Comparison of ENCODE assay signal across 13 cellular contexts in genomic region chr13:76874466-76874865, GRCh38. TPM values are rescaled to one million over a fixed set of nuclear protein-coding genes. Genes with fewer than 3 reads are reported as not detected.
DNase-seq lines count a peak whose midpoint lies in the region; ATAC-seq, FAIRE-seq and TF ChIP-seq lines count a peak whose summit lies in the region.
"Had no signal": no experiment of that assay in that cellular context is flagged by ENCODE, and none has a peak within 500 bp of the region (broad histone marks: within the 10 kb centered on the region; RNA-seq: fewer than 3 reads in every experiment).

No MANE protein-coding gene starts in this region.

- no peak overlapping the region for H3K4me2 ChIP-seq in trophoblast cell (ENCODE audit: low read length)
- no peak overlapping the region for H3K4me2 ChIP-seq in neural progenitor cell
- H3K4me2 ChIP-seq in HepG2 (ENCODE audit: low read depth, low read length): no peak overlapping the region

- POLR2A ChIA-PET in HepG2 (lab: Yijun Ruan, JAX): no interaction called here

- no peak overlapping the region for H3K27ac Mint-ChIP-seq in neural progenitor cell
- H3K27ac Mint-ChIP-seq: CD8-positive, alpha-beta T cell; T-helper 1 cell treated with Interleukin-12 subunit alpha and Interleukin-12 subunit beta and Interleukin-4 antibody, amounts not matched to agents 30 μg/mL and 1 μg/mL, for 36 hours had no signal

- no TSS peak for BruUV-seq in HepG2 (replicated peaks; lab: Mats Ljungman, UMichigan)

- TF ChIP-seq EP300 in HepG2 (IDR thresholded peaks at IDR 0.05; ENCODE audit: low read depth in 2 of 2, low read length in 2 of 2): no peak
- no peak for TF ChIP-seq EP300 in HepG2 (CRISPR knock-in tag; IDR thresholded peaks at IDR 0.05; ENCODE audit: borderline replicate concordance)

- intact Hi-C loops in HepG2 (cut with micrococcal nuclease; ENCODE audit: unreplicated experiment): no loop called here

- ATAC-seq in GM18873 (IDR thresholded peaks at IDR 0.05; ENCODE audit: low FRiP score, unreplicated experiment): peak; percentile 68
- peak; percentile 65 for ATAC-seq in HG02588 (IDR thresholded peaks at IDR 0.05; ENCODE audit: unreplicated experiment)
- peak; percentile 64 for ATAC-seq in HG03460 (IDR thresholded peaks at IDR 0.05; ENCODE audit: unreplicated experiment)
- ATAC-seq in HepG2: no peak
- ATAC-seq: CD8-positive, alpha-beta T cell had no signal

- H3K4me3 ChIP-seq in trophoblast cell (ENCODE audit: low read depth, low read length): no peak overlapping the region
- H3K4me3 ChIP-seq in neural progenitor cell: no peak overlapping the region
- H3K4me3 ChIP-seq in HepG2 (replicated peaks in 1 of 3; ENCODE audit: insufficient read depth in 1 of 3, low read depth in 2 of 3, low read length in 3 of 3): no peak overlapping the region
- H3K4me3 ChIP-seq: upper lobe of left lung had no signal

- H3K9ac ChIP-seq in trophoblast cell (ENCODE audit: low read length) (no peak overlapping the region), neural progenitor cell (no peak overlapping the region), HepG2 (ENCODE audit: insufficient read depth, low read depth, low read length) (no peak overlapping the region)

- H3K79me2 ChIP-seq in trophoblast cell (ENCODE audit: control insufficient read depth, insufficient read depth, low read length, poor library complexity) (no peaks in the 10 kb centered on the region), neural progenitor cell (ENCODE audit: low read depth) (no peaks in the 10 kb centered on the region), HepG2 (ENCODE audit: insufficient read depth, low read length) (no peaks in the 10 kb centered on the region)

- no peak for TF ChIP-seq RAD21 in HepG2 (CRISPR knock-in tag; IDR thresholded peaks at IDR 0.05)

- H3K14ac ChIP-seq in trophoblast cell (ENCODE audit: low read length): no peak overlapping the region

- H4K20me1 ChIP-seq in neural progenitor cell (ENCODE audit: low read depth) (no peaks in the 10 kb centered on the region), HepG2 (ENCODE audit: insufficient read depth, low read length) (no peaks in the 10 kb centered on the region)

- in situ Hi-C loops in HepG2 (cut with HindIII; ENCODE audit: extremely low pct_ligation_motif_present, low pct_unique_long_range_greater_than_20kb): no loop called here

- no peak overlapping the region for H3K4me3 Mint-ChIP-seq in neural progenitor cell
- H3K4me3 Mint-ChIP-seq: CD8-positive, alpha-beta T cell; T-helper 1 cell treated with Interleukin-12 subunit alpha and Interleukin-12 subunit beta and Interleukin-4 antibody, amounts not matched to agents 30 μg/mL and 1 μg/mL, for 36 hours had no signal

- no peaks in the 10 kb centered on the region for H3K27me3 ChIP-seq in trophoblast cell (ENCODE audit: insufficient read depth, low read length)
- no peaks in the 10 kb centered on the region for H3K27me3 ChIP-seq in neural progenitor cell
- H3K27me3 ChIP-seq in HepG2 (ENCODE audit: control insufficient read depth in 1 of 2, insufficient read depth in 2 of 2, low read length in 2 of 2): peaks cover 0 to 19% of the 10 kb centered on the region in 2 experiments; a peak in 3 of 5 replicates
- H3K27me3 ChIP-seq: upper lobe of left lung had no signal

- CTCF ChIA-PET in HepG2 (lab: Yijun Ruan, JAX; ENCODE audit: low intra/inter-chr PET ratio, low total read pairs): no interaction called here

- H3K36me3 Mint-ChIP-seq in neural progenitor cell: no peaks in the 10 kb centered on the region
- H3K36me3 Mint-ChIP-seq: CD8-positive, alpha-beta T cell had no signal

- H3K9me3 ChIP-seq in trophoblast cell (ENCODE audit: insufficient read depth, low read depth, low read length): no peaks in the 10 kb centered on the region
- H3K9me3 ChIP-seq in neural progenitor cell (ENCODE audit: low read depth): no peaks in the 10 kb centered on the region
- H3K9me3 ChIP-seq in HepG2 (ENCODE audit: low read length): no peaks in the 10 kb centered on the region
- H3K9me3 ChIP-seq: upper lobe of left lung had no signal

- TF ChIP-seq CTCF in neural progenitor cell (IDR thresholded peaks at IDR 0.05): no peak
- no peak for TF ChIP-seq CTCF in HepG2 (CRISPR knock-in tag; IDR thresholded peaks at IDR 0.05)

- H3K4me1 ChIP-seq in trophoblast cell (ENCODE audit: control insufficient read depth in 1 of 2, insufficient read depth in 2 of 2, low read length in 2 of 2): no peaks in the 10 kb centered on the region
- H3K4me1 ChIP-seq in neural progenitor cell: no peaks in the 10 kb centered on the region
- no peaks in the 10 kb centered on the region for H3K4me1 ChIP-seq in HepG2 (ENCODE audit: insufficient read depth, low read length)

- no peak overlapping the region for H2BK5ac ChIP-seq in trophoblast cell (ENCODE audit: low read depth, low read length, poor library complexity)

- FAIRE-seq in HepG2 (lab: Jason Lieb, UNC): no peak
- FAIRE-seq: keratinocyte had no signal

- H3K36me3 ChIP-seq in trophoblast cell (ENCODE audit: control insufficient read depth in 1 of 2, insufficient read depth in 2 of 2, low read length in 2 of 2) (no peaks in the 10 kb centered on the region), neural progenitor cell (no peaks in the 10 kb centered on the region), HepG2 (replicated peaks in 1 of 2; ENCODE audit: control insufficient read depth in 1 of 2, insufficient read depth in 2 of 2, low read length in 2 of 2) (no peaks in the 10 kb centered on the region)
- H3K36me3 ChIP-seq: upper lobe of left lung had no signal

- no peak overlapping the region for H4K12ac ChIP-seq in trophoblast cell (ENCODE audit: low read depth, low read length)

- no peak overlapping the region for H3K4ac ChIP-seq in trophoblast cell (ENCODE audit: low read depth, low read length)

- no peak overlapping the region for H3K18ac ChIP-seq in trophoblast cell (ENCODE audit: low read length)

- H4K91ac ChIP-seq in trophoblast cell (ENCODE audit: low read depth, low read length): no peak overlapping the region

- no CpG with 5 or more reads among the region's 2 CpGs for WGBS in trophoblast cell (ENCODE audit: extremely low coverage, insufficient coverage, insufficient read length)
- WGBS in HepG2 (ENCODE audit: low lambda C conversion rate): 19% methylated on average over 2 of the region's 2 CpGs

- H3K23ac ChIP-seq in trophoblast cell (ENCODE audit: low read length): no peak overlapping the region

- no peaks in the 10 kb centered on the region for H3F3A ChIP-seq in neural progenitor cell (ENCODE audit: low read depth)

- no peak overlapping the region for H2AK5ac ChIP-seq in trophoblast cell (ENCODE audit: low read length)

- no peak overlapping the region for H4K8ac ChIP-seq in trophoblast cell (ENCODE audit: low read depth, low read length)

- H3K27ac ChIP-seq in trophoblast cell (ENCODE audit: low read depth, low read length) (no peak overlapping the region), neural progenitor cell (no peak overlapping the region), HepG2 (ENCODE audit: extremely low read length, insufficient read depth, low read length) (no peak overlapping the region)
- H3K27ac ChIP-seq: upper lobe of left lung had no signal

- peak overlapping the region; percentile 40 for H2BK12ac ChIP-seq in trophoblast cell (ENCODE audit: low read length)

- DNase-seq in trophoblast cell: no peak
- no peak for DNase-seq in stimulated activated CD4-positive, alpha-beta T cell treated with anti-CD3 and anti-CD28 coated beads, Interleukin-12 subunit alpha, Interleukin-12 subunit beta, amount 100 ng/mL, for 4 hours
- DNase-seq in neural progenitor cell (ENCODE audit: low spot score): no peak
- no peak for DNase-seq in HepG2 (ENCODE audit: low spot score)
- DNase-seq in NCI-H2196 treated with DMSO at 0.1 percent for 48 hours (lab: John Stamatoyannopoulos, UW; ENCODE audit: unreplicated experiment): no peak
- DNase-seq: CD8-positive, alpha-beta T cell; stimulated activated CD4-positive, alpha-beta T cell treated with anti-CD3 and anti-CD28 coated beads, Interleukin-4, amount 100 ng/mL, for 1 hour; upper lobe of left lung had no signal

- H3K4me1 Mint-ChIP-seq in neural progenitor cell: no peaks in the 10 kb centered on the region

- no peaks in the 10 kb centered on the region for H3K27me3 Mint-ChIP-seq in neural progenitor cell (ENCODE audit: insufficient read depth, low read depth)

- no peaks in the 10 kb centered on the region for H3K79me1 ChIP-seq in trophoblast cell (ENCODE audit: low read length)

- H3K9me3 Mint-ChIP-seq in neural progenitor cell: no peaks in the 10 kb centered on the region
- H3K9me3 Mint-ChIP-seq: CD8-positive, alpha-beta T cell; T-helper 1 cell treated with Interleukin-12 subunit alpha and Interleukin-12 subunit beta and Interleukin-4 antibody, amounts not matched to agents 30 μg/mL and 1 μg/mL, for 36 hours had no signal

- H2BK120ac ChIP-seq in trophoblast cell (ENCODE audit: insufficient read depth, low read length, poor library complexity): no peak overlapping the region

- TF ChIP-seq POLR2A in HepG2 (IDR thresholded peaks at IDR 0.05; ENCODE audit: insufficient read depth in 1 of 2, low read depth in 2 of 2, low read length in 2 of 2): no peak

- no peak overlapping the region for H2AFZ ChIP-seq in trophoblast cell (ENCODE audit: insufficient read depth, low read length, poor library complexity)
- H2AFZ ChIP-seq in neural progenitor cell (replicated peaks): no peak overlapping the region
- no peak overlapping the region for H2AFZ ChIP-seq in HepG2 (ENCODE audit: low read length)

RNA-seq across cellular contexts. Expression of gene KCTD12, which starts 11.7 kb away (rescaled TPM):
- polyA plus RNA-seq in trophoblast cell (2013): 52.2 and 52.5 TPM in 2 replicates
- 1.9 TPM in 2 replicates for total RNA-seq in neural progenitor cell (ENCODE audit: low replicate concordance)
- total RNA-seq in HepG2 (2016; rRNA removed; fragmentation: Illumina TruSeq; extraction: Trizol): not detected in 2 replicates
- not detected in 2 replicates for total RNA-seq in HepG2 (2016; cell fraction: cytosol; rRNA removed; fragmentation: Illumina TruSeq; extraction: Trizol; ENCODE audit: low read depth)
- not detected in 2 replicates for total RNA-seq in HepG2 (2016; cell fraction: insoluble cytoplasmic fraction; rRNA removed; fragmentation: Illumina TruSeq; extraction: Trizol)
- total RNA-seq in HepG2 (2016; cell fraction: membrane; rRNA removed; fragmentation: Illumina TruSeq; extraction: Trizol): not detected in 2 replicates
- total RNA-seq in HepG2 (2016; cell fraction: nucleus; rRNA removed; fragmentation: Illumina TruSeq; extraction: Trizol): not detected in 2 replicates
- polyA plus RNA-seq in HepG2 (2011; rRNA removed): not detected in 2 replicates
- polyA plus RNA-seq in HepG2 (2011; cell fraction: cytosol; rRNA removed): 0.01 TPM in 1 of 2 replicates, not detected in the other
- polyA plus RNA-seq in HepG2 (2011; cell fraction: nucleus; rRNA removed): 0.02 TPM in 1 of 2 replicates, not detected in the other
- polyA plus RNA-seq in HepG2 (2012): not detected in 2 replicates
- polyA plus RNA-seq in HepG2 (2016; cell fraction: cytosol; fragmentation: Illumina TruSeq; extraction: Trizol; ENCODE audit: low read depth): not detected in 2 replicates
- polyA plus RNA-seq in HepG2 (2016; cell fraction: insoluble cytoplasmic fraction; fragmentation: Illumina TruSeq; extraction: Trizol; ENCODE audit: low read depth): not detected in 2 replicates
- not detected in 2 replicates for polyA plus RNA-seq in HepG2 (2016; cell fraction: membrane; fragmentation: Illumina TruSeq; extraction: Trizol; ENCODE audit: low read depth)
- polyA plus RNA-seq in HepG2 (2016; cell fraction: nucleus; fragmentation: Illumina TruSeq; extraction: Trizol; ENCODE audit: insufficient read depth, low read depth): not detected in 2 replicates
- polyA minus RNA-seq in HepG2 (2011; rRNA and poly(A)+ RNA removed; ENCODE audit: low replicate concordance): not detected in 2 replicates
- polyA minus RNA-seq in HepG2 (2011; cell fraction: cytosol; rRNA and poly(A)+ RNA removed): not detected in 2 replicates
- not detected in 2 replicates for polyA minus RNA-seq in HepG2 (2011; cell fraction: nucleus; rRNA and poly(A)+ RNA removed)
